Comparison of ENCODE assay signal across 8 cellular contexts in the genomic region with DNA sequence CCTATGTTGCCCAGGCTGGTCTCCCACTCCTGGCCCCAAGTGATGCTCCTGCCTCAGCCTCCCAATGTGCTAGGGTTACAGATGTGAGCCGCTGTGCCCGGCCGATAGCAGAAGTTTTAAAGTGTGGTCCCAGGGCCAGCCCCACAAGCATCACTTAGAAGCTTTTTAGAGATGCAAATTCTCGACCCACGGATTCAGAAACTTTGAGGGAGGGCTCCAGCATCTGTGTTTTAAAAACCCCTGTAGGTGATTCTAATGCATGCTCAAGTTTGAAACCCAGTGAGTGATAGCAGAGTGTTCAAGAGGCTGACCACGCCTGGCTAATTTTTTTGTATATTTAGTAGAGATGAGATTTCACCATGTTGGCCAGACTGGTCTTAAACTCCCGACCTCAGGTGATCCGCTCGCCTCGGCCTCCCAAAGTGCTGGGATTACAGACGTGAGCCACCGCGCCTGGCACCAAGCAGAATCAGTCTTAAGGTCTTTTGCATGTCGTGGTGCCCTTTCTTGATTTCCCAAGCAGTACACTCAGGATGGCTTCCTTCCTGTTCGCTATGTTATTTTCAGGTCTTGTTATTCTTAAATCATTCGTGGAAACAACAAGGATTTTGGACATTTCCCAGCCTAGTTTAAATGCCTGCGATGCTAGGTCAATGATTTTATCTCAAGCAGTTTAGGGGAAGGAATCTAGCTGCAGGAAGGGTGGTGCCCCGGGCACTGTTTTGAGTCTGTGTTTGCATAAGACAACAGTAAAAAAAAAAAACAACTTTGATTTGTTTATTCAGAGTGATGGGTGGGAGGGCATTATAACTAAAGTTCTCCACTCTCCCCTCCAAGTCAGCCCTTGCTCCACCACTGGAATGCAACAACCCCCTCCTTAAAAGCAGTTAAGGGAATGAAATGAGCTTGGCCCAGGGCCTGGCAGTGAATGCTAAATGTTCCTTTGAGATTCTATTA. TPM values are rescaled to one million over a fixed set of nuclear protein-coding genes. Genes with fewer than 3 reads are reported as not detected.
DNase-seq lines count a peak whose midpoint lies in the region; ATAC-seq and TF ChIP-seq lines count a peak whose summit lies in the region.

No MANE protein-coding gene starts in this region.

- peaks cover 34% of the 10 kb centered on the region for H3K4me1 Mint-ChIP-seq in CD4-positive, alpha-beta T cell (ENCODE audit: low read depth)
- peaks cover 24% of the 10 kb centered on the region for H3K4me1 Mint-ChIP-seq in stimulated activated naive CD8-positive, alpha-beta T cell treated with anti-CD3 and anti-CD28 coated beads, Interleukin-15, amount 100 ng/mL, for 72 hours

- ATAC-seq in CD4-positive, alpha-beta T cell (ENCODE audit: poor library complexity) = no peak
- ATAC-seq in omental fat pad (ENCODE audit: low FRiP score) = peak; percentile 57
- no peak for ATAC-seq in stimulated activated naive CD8-positive, alpha-beta T cell treated with anti-CD3 and anti-CD28 coated beads, Interleukin-15, amount 100 ng/mL, for 72 hours

- WGBS in esophagus muscularis mucosa = 45% methylated on average over 18 of the region's 18 CpGs

- no peak overlapping the region for H3K27ac ChIP-seq in CD4-positive, alpha-beta T cell (ENCODE audit: low read depth, low read length)
- H3K27ac ChIP-seq in esophagus muscularis mucosa (replicated peaks in 1 of 4) = peak overlapping the region; percentile 50 to 65 (median 56)

- H3K27me3 ChIP-seq in CD4-positive, alpha-beta T cell (ENCODE audit: control insufficient read depth, insufficient read depth, low read length) = no peaks in the 10 kb centered on the region
- H3K27me3 ChIP-seq in NT2/D1 (ENCODE audit: insufficient read depth, insufficient read length) = no peaks in the 10 kb centered on the region
- H3K27me3 ChIP-seq in esophagus muscularis mucosa = no peaks in the 10 kb centered on the region

- H3K4me3 ChIP-seq in NT2/D1 (ENCODE audit: insufficient read length, low read depth) (no peak overlapping the region), esophagus muscularis mucosa (no peak overlapping the region)

- H3K4me3 Mint-ChIP-seq in CD4-positive, alpha-beta T cell = peak overlapping the region; percentile 8
- H3K4me3 Mint-ChIP-seq in stimulated activated naive CD8-positive, alpha-beta T cell treated with anti-CD3 and anti-CD28 coated beads, Interleukin-15, amount 100 ng/mL, for 72 hours = no peak overlapping the region

- no peak overlapping the region for H3K9ac ChIP-seq in NT2/D1 (ENCODE audit: insufficient read length, low read depth)

- H3K36me3 ChIP-seq in NT2/D1 (ENCODE audit: insufficient read depth, insufficient read length, low read length) = no peaks in the 10 kb centered on the region
- H3K36me3 ChIP-seq in esophagus muscularis mucosa = no peaks in the 10 kb centered on the region

- intact Hi-C loops in CD4-positive, alpha-beta T cell (cut with DNase I, micrococcal nuclease) = no loop called here
- intact Hi-C loops in esophagus muscularis mucosa (cut with DNase I) = no loop called here

- TF ChIP-seq CTCF in CD4-positive, alpha-beta T cell (IDR thresholded peaks at IDR 0.05) = no peak
- TF ChIP-seq CTCF in esophagus muscularis mucosa (IDR thresholded peaks at IDR 0.05) (no peak), omental fat pad (IDR thresholded peaks at IDR 0.05) (no peak)

- POLR2A ChIA-PET in CD4-positive, alpha-beta T cell (lab: Charles Lee) = interaction anchor here (1.3 to 1.9 kb wide), 2 partner anchors 10 to 13 kb away, joined by 4 to 6 read pairs; a partner anchor contains a TSS

- CTCF ChIA-PET in CD4-positive, alpha-beta T cell (lab: Charles Lee) = interaction anchor here (0.7 to 1.0 kb wide), 2 partner anchors 80 to 480 kb away, joined by 3 read pairs; a partner anchor contains a TSS

- no peaks in the 10 kb centered on the region for H3K27me3 Mint-ChIP-seq in CD4-positive, alpha-beta T cell
- H3K27me3 Mint-ChIP-seq in stimulated activated naive CD8-positive, alpha-beta T cell treated with anti-CD3 and anti-CD28 coated beads, Interleukin-15, amount 100 ng/mL, for 72 hours = no peaks in the 10 kb centered on the region

- peaks cover 5% of the 10 kb centered on the region for H3K36me3 Mint-ChIP-seq in CD4-positive, alpha-beta T cell (ENCODE audit: low read depth)

- no peak for DNase-seq in CD4-positive, alpha-beta T cell
- DNase-seq in NT2/D1 (ENCODE audit: low read depth, low spot score) = peak; percentile 33
- DNase-seq in esophagus muscularis mucosa (ENCODE audit: extremely low spot score) = no peak
- DNase-seq in omental fat pad (ENCODE audit: low spot score) = no peak
- no peak for DNase-seq in SW 1271 (lab: John Stamatoyannopoulos, UW)
- no peak for DNase-seq in putamen (ENCODE audit: low spot score)
- no peak for DNase-seq in stimulated activated naive CD8-positive, alpha-beta T cell treated with anti-CD3 and anti-CD28 coated beads, Interleukin-15, amount 100 ng/mL, for 72 hours
- no peak for DNase-seq in DMS153 treated with DMSO at 0.1 percent for 48 hours (lab: John Stamatoyannopoulos, UW; ENCODE audit: unreplicated experiment)

- no peaks in the 10 kb centered on the region for H3K9me3 ChIP-seq in CD4-positive, alpha-beta T cell (ENCODE audit: control insufficient read depth, low read length)
- H3K9me3 ChIP-seq in NT2/D1 (ENCODE audit: insufficient read depth, low read length) (no peaks in the 10 kb centered on the region), esophagus muscularis mucosa (no peaks in the 10 kb centered on the region)

- no peak for TF ChIP-seq POLR2A in esophagus muscularis mucosa (IDR thresholded peaks at IDR 0.05; ENCODE audit: low read depth)

- no peaks in the 10 kb centered on the region for H3K9me3 Mint-ChIP-seq in CD4-positive, alpha-beta T cell
- no peaks in the 10 kb centered on the region for H3K9me3 Mint-ChIP-seq in stimulated activated naive CD8-positive, alpha-beta T cell treated with anti-CD3 and anti-CD28 coated beads, Interleukin-15, amount 100 ng/mL, for 72 hours

- no peak for TF ChIP-seq EP300 in esophagus muscularis mucosa (IDR thresholded peaks at IDR 0.05)

- H3K4me1 ChIP-seq in NT2/D1 (ENCODE audit: insufficient read depth, insufficient read length) (peaks cover 2% of the 10 kb centered on the region), esophagus muscularis mucosa (peaks cover 21 to 29% (median 25%) of the 10 kb centered on the region in 4 donors)

- peak overlapping the region; percentile 45 for H3K27ac Mint-ChIP-seq in CD4-positive, alpha-beta T cell
- H3K27ac Mint-ChIP-seq in stimulated activated naive CD8-positive, alpha-beta T cell treated with anti-CD3 and anti-CD28 coated beads, Interleukin-15, amount 100 ng/mL, for 72 hours = no peak overlapping the region

RNA-seq across cellular contexts. Expression of a gene that starts 9.2 kb away (rescaled TPM):
- 1 to 10 TPM; 4.9 to 5.5 TPM for total RNA-seq in CD4-positive, alpha-beta T cell
- total RNA-seq in esophagus muscularis mucosa = 1 to 10 TPM; 5.4 to 7.6 (median 5.8) TPM
- total RNA-seq in omental fat pad = 10 to 100 TPM in 2 of 4 donors, 1 to 10 TPM in 2; 8.9 to 12.7 (median 10.1) TPM

RNA-seq across cellular contexts. Expression of a gene that starts 12.3 kb away (rescaled TPM):
- 10 to 100 TPM; 26.2 to 28.6 TPM for total RNA-seq in CD4-positive, alpha-beta T cell
- total RNA-seq in esophagus muscularis mucosa = 10 to 100 TPM; 11.6 to 27.4 (median 17.0) TPM
- 10 to 100 TPM; 14.7 to 38.1 (median 21.0) TPM for total RNA-seq in omental fat pad
